7 cellular contexts compared by ENCODE assay signal in genomic region chr4:86223472-86223871, GRCh38.
DNase-seq lines count a peak whose midpoint lies in the region; ATAC-seq lines count a peak whose summit lies in the region.

No MANE protein-coding gene starts in this region.

- no peaks in the 10 kb centered on the region for H3K36me3 Mint-ChIP-seq in activated T-cell treated with anti-CD3 and anti-CD28 coated beads, Interleukin-2, amount 50 U/mL, for 4 hours (ENCODE audit: insufficient read depth)
- no peaks in the 10 kb centered on the region for H3K36me3 Mint-ChIP-seq in activated CD4-positive, alpha-beta T cell treated with anti-CD3 and anti-CD28 coated beads, Interleukin-2, amount 10 ng/mL, durations not matched to agents 7 days and 5 days (ENCODE audit: low read depth)

- H3K27me3 Mint-ChIP-seq in activated T-cell treated with anti-CD3 and anti-CD28 coated beads, Interleukin-2, amount 50 U/mL, for 4 hours (ENCODE audit: low read depth): no peaks in the 10 kb centered on the region
- no peaks in the 10 kb centered on the region for H3K27me3 Mint-ChIP-seq in activated CD4-positive, alpha-beta T cell treated with anti-CD3 and anti-CD28 coated beads, Interleukin-2, amount 10 ng/mL, durations not matched to agents 7 days and 5 days

- no peak overlapping the region for H3K4me3 ChIP-seq in iPS DF 6.9 (ENCODE audit: low read length)

- DNase-seq in RPMI7951 (ENCODE audit: low read depth) (peak; percentile 33), iPS DF 6.9 (ENCODE audit: low read depth, low spot score) (peak; percentile 82), dedifferentiated amniotic fluid mesenchymal stem cell (ENCODE audit: extremely low spot score) (no peak)
- no peak for DNase-seq in activated T-cell treated with anti-CD3 and anti-CD28 coated beads, Interleukin-2, amount 50 U/mL, for 4 hours
- no peak for DNase-seq in activated CD4-positive, alpha-beta T cell treated with anti-CD3 and anti-CD28 coated beads, Interleukin-2, amount 10 ng/mL, durations not matched to agents 7 days and 5 days

- POLR2A ChIA-PET in activated CD4-positive, alpha-beta T cell treated with anti-CD3 and anti-CD28 coated beads, Interleukin-2, amount 10 ng/mL, durations not matched to agents 7 days and 5 days (lab: Charles Lee): no interaction called here

- ATAC-seq in GM18517 (IDR thresholded peaks at IDR 0.05; ENCODE audit: unreplicated experiment): peak; percentile 59
- peak; percentile 80 for ATAC-seq in HG02798 (IDR thresholded peaks at IDR 0.05; ENCODE audit: poor library complexity, unreplicated experiment)
- ATAC-seq in activated T-cell treated with anti-CD3 and anti-CD28 coated beads, Interleukin-2, amount 50 U/mL, for 4 hours: no peak

- CTCF ChIA-PET in activated CD4-positive, alpha-beta T cell treated with anti-CD3 and anti-CD28 coated beads, Interleukin-2, amount 10 ng/mL, durations not matched to agents 7 days and 5 days (lab: Charles Lee): no interaction called here

- no peak overlapping the region for H3K27ac ChIP-seq in iPS DF 6.9 (ENCODE audit: low read length)

- no peaks in the 10 kb centered on the region for H3K27me3 ChIP-seq in iPS DF 6.9 (ENCODE audit: control insufficient read depth, insufficient read depth, low read length)

- H3K4me3 Mint-ChIP-seq in activated T-cell treated with anti-CD3 and anti-CD28 coated beads, Interleukin-2, amount 50 U/mL, for 4 hours: no peak overlapping the region
- no peak overlapping the region for H3K4me3 Mint-ChIP-seq in activated CD4-positive, alpha-beta T cell treated with anti-CD3 and anti-CD28 coated beads, Interleukin-2, amount 10 ng/mL, durations not matched to agents 7 days and 5 days

- H3K9me3 ChIP-seq in iPS DF 6.9 (ENCODE audit: control insufficient read depth, insufficient read depth, low read length): no peaks in the 10 kb centered on the region

- H3K4me1 ChIP-seq in iPS DF 6.9 (ENCODE audit: control insufficient read depth, insufficient read depth, low read length): no peaks in the 10 kb centered on the region

- H3K27ac Mint-ChIP-seq in activated CD4-positive, alpha-beta T cell treated with anti-CD3 and anti-CD28 coated beads, Interleukin-2, amount 10 ng/mL, durations not matched to agents 7 days and 5 days: no peak overlapping the region

- H3K4me1 Mint-ChIP-seq in activated T-cell treated with anti-CD3 and anti-CD28 coated beads, Interleukin-2, amount 50 U/mL, for 4 hours (ENCODE audit: low read depth): no peaks in the 10 kb centered on the region
- no peaks in the 10 kb centered on the region for H3K4me1 Mint-ChIP-seq in activated CD4-positive, alpha-beta T cell treated with anti-CD3 and anti-CD28 coated beads, Interleukin-2, amount 10 ng/mL, durations not matched to agents 7 days and 5 days

- peaks cover 4% of the 10 kb centered on the region for H3K9me3 Mint-ChIP-seq in activated T-cell treated with anti-CD3 and anti-CD28 coated beads, Interleukin-2, amount 50 U/mL, for 4 hours
- no peaks in the 10 kb centered on the region for H3K9me3 Mint-ChIP-seq in activated CD4-positive, alpha-beta T cell treated with anti-CD3 and anti-CD28 coated beads, Interleukin-2, amount 10 ng/mL, durations not matched to agents 7 days and 5 days

- no peaks in the 10 kb centered on the region for H3K36me3 ChIP-seq in iPS DF 6.9 (ENCODE audit: control insufficient read depth, insufficient read depth, low read length)

- no CpG with 5 or more reads among the region's 3 CpGs for WGBS in iPS DF 6.9 (ENCODE audit: insufficient coverage, insufficient read length)

Comparison
In these comparisons a context has a peak if more than half of its experiments do, and no peak if none do; other contexts are left out.
1. ATAC-seq: peak in GM18517 (single experiment) and HG02798 (single experiment); none in activated T-cell treated with anti-CD3 and anti-CD28 coated beads, Interleukin-2, amount 50 U/mL, for 4 hours (0 of 2).
2. DNase-seq: peak in RPMI7951 (single experiment) and iPS DF 6.9 (single experiment); none in activated T-cell treated with anti-CD3 and anti-CD28 coated beads, Interleukin-2, amount 50 U/mL, for 4 hours (single experiment), activated CD4-positive, alpha-beta T cell treated with anti-CD3 and anti-CD28 coated beads, Interleukin-2, amount 10 ng/mL, durations not matched to agents 7 days and 5 days (single experiment) and dedifferentiated amniotic fluid mesenchymal stem cell (single experiment).